In the genomic region with DNA sequence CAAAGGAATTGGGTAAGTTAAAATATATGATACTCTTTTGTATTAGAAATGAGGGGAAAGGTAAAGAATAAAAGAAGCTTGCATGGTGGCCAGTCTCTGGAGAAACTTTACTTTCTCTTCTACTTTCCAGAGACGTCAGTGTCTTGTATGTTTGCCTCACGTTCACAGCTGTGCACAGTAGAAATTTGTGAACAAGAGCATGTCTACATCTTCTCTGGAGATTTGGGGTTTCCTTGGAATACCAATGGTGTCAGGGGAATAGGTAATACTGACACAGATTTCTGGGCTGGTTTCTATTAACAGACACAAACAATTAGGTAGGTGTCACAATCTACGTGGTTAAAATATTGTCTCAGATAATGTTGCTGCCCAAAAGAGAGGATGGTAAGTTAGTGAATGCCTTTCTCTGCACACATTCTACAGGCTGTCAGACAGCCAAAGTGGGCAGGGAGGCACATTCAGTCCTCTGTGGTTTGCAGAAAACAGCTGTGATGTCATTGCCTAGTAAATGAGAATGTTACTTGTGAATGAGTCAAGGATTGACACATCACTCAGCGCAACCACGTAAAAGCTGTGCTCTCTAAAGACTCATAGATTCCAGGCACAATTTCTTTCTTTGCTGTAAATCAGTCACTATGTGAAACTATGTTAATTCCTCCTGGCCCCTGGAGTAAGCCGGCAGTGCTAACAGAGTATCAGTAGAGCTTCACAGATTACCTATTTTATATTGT, we compare ENCODE assay signal across 9 cellular contexts.
A peak's percentile ranks its signal among the peaks of the same experiment; 100 is the strongest.
DNase-seq lines count a peak whose midpoint lies in the region; ATAC-seq, FAIRE-seq and TF ChIP-seq lines count a peak whose summit lies in the region.
"Had no signal": no experiment of that assay in that cellular context is flagged by ENCODE, and none has a peak within 500 bp of the region (broad histone marks: within the 10 kb centered on the region; RNA-seq: fewer than 3 reads in every experiment).

No MANE protein-coding gene starts in this region.

- TF ChIP-seq CTCF in AG10803 (conservative IDR thresholded peaks at IDR 0.05; ENCODE audit: low read length) (no peak), PC-3 (conservative IDR thresholded peaks at IDR 0.05; ENCODE audit: low read depth, low read length) (no peak), bronchial epithelial cell (IDR thresholded peaks at IDR 0.05; ENCODE audit: insufficient read depth, low read length, severe bottlenecking) (no peak), progenitor cell of endocrine pancreas (IDR thresholded peaks at IDR 0.05; ENCODE audit: unreplicated experiment) (no peak)

- peak; percentile 92 for FAIRE-seq in bronchial epithelial cell (lab: Jason Lieb, UNC)
- FAIRE-seq: GM12878 had no signal

- no peak overlapping the region for H3K4me2 ChIP-seq in PC-3 (ENCODE audit: low read length)

- POLR2A ChIA-PET in PC-3 (lab: Charles Lee; ENCODE audit: unreplicated experiment) = no interaction called here

- H3K36me3 Mint-ChIP-seq in progenitor cell of endocrine pancreas (ENCODE audit: insufficient read depth) = no peaks in the 10 kb centered on the region

- H3K27ac ChIP-seq in PC-3 (ENCODE audit: low read length) = no peak overlapping the region

- no peaks in the 10 kb centered on the region for H3K4me1 ChIP-seq in PC-3 (ENCODE audit: insufficient read depth, low read length)

- H4K20me1 ChIP-seq in PC-3 (ENCODE audit: low read length) = no peaks in the 10 kb centered on the region

- H3K27ac Mint-ChIP-seq in progenitor cell of endocrine pancreas = peak overlapping the region; percentile 28

- H3K9me2 ChIP-seq in PC-3 (replicated peaks; ENCODE audit: low read length) = 0 out of 2 replicates have a peak, but pooled peaks cover 5% of the 10 kb centered on the region

- no peak overlapping the region for H3K4me3 Mint-ChIP-seq in progenitor cell of endocrine pancreas (ENCODE audit: low read depth)

- no peaks in the 10 kb centered on the region for H3K9me3 ChIP-seq in PC-3 (ENCODE audit: low read length)

- ATAC-seq in PC-3 = peak; percentile 45
- ATAC-seq in GM21447 (IDR thresholded peaks at IDR 0.05; ENCODE audit: unreplicated experiment) = no peak
- ATAC-seq: GM12878 had no signal

- H2AFZ ChIP-seq in PC-3 (ENCODE audit: low read length) = no peak overlapping the region

- intact Hi-C loops in PC-3 (cut with micrococcal nuclease) = no loop called here

- BruUV-seq in PC-3 (replicated peaks; lab: Mats Ljungman, UMichigan) = no TSS peak

- CTCF ChIA-PET in PC-3 (lab: Charles Lee) = no interaction called here

- H3K9me3 Mint-ChIP-seq in progenitor cell of endocrine pancreas (ENCODE audit: low read depth) = no peaks in the 10 kb centered on the region

- H3K27me3 Mint-ChIP-seq in progenitor cell of endocrine pancreas = no peaks in the 10 kb centered on the region

- H3K36me3 ChIP-seq in PC-3 (ENCODE audit: low read depth, low read length) (no peaks in the 10 kb centered on the region), bronchial epithelial cell (ENCODE audit: control insufficient read depth, insufficient read depth, low read length) (no peaks in the 10 kb centered on the region)

- H3K9ac ChIP-seq in PC-3 (ENCODE audit: low read length) = no peak overlapping the region

- no peaks in the 10 kb centered on the region for H3F3A ChIP-seq in PC-3 (ENCODE audit: low read length, unreplicated experiment)

- peaks cover 12% of the 10 kb centered on the region for H3K4me1 Mint-ChIP-seq in progenitor cell of endocrine pancreas (ENCODE audit: low read depth)

- DNase-seq in AG10803 (ENCODE audit: low read depth) (peak; percentile 93), PC-3 (peak; percentile 51), bronchial epithelial cell (ENCODE audit: low read depth) (peak; percentile 97), progenitor cell of endocrine pancreas (ENCODE audit: low spot score, unreplicated experiment) (no peak), NCI-H526 treated with DMSO at 0.1 percent for 48 hours (lab: John Stamatoyannopoulos, UW) (no peak), SKM-1 treated with dmso at 0.1 percent for 144 hours (lab: John Stamatoyannopoulos, UW; ENCODE audit: unreplicated experiment) (no peak), NCI-H1048 (lab: John Stamatoyannopoulos, UW) (no peak)

- H3K27me3 ChIP-seq in PC-3 (ENCODE audit: low read length) = no peaks in the 10 kb centered on the region
- no peaks in the 10 kb centered on the region for H3K27me3 ChIP-seq in bronchial epithelial cell (ENCODE audit: control insufficient read depth, insufficient read depth, low read length)

- H3K4me3 ChIP-seq in AG10803 (ENCODE audit: low read length) (no peak overlapping the region), PC-3 (ENCODE audit: low read length) (no peak overlapping the region), bronchial epithelial cell (ENCODE audit: low read depth, low read length) (no peak overlapping the region)
- H3K4me3 ChIP-seq: GM12878 had no signal

- no peaks in the 10 kb centered on the region for H3K79me2 ChIP-seq in PC-3 (ENCODE audit: low read length)

Comparison
In these comparisons a context has a peak if more than half of its experiments do, and no peak if none do; other contexts are left out.
1. DNase-seq: peak in AG10803 (single experiment), PC-3 (single experiment) and bronchial epithelial cell (single experiment); none in progenitor cell of endocrine pancreas (single experiment), NCI-H526 treated with DMSO at 0.1 percent for 48 hours (single experiment), SKM-1 treated with dmso at 0.1 percent for 144 hours (single experiment) and NCI-H1048 (single experiment).